19 cellular contexts compared by ENCODE assay signal in genomic region chr17:40501499-40501911, GRCh38. TPM values are rescaled to one million over a fixed set of nuclear protein-coding genes. Genes with fewer than 3 reads are reported as not detected.
A peak's percentile ranks its signal among the peaks of the same experiment; 100 is the strongest.
DNase-seq lines count a peak whose midpoint lies in the region; ATAC-seq and TF ChIP-seq lines count a peak whose summit lies in the region.
"Had no signal": no experiment of that assay in that cellular context is flagged by ENCODE, and none has a peak within 500 bp of the region (broad histone marks: within the 10 kb centered on the region; RNA-seq: fewer than 3 reads in every experiment).

TSS of gene TNS4 (minus strand) at chr17:40501623. CDS start at chr17:40496425, 5,198 bp downstream.

- H3K36me3 ChIP-seq in GM23338 (ENCODE audit: insufficient read depth) (no peaks in the 10 kb centered on the region), esophagus squamous epithelium (peaks cover 0 to 6% (median 0%) of the 10 kb centered on the region in 3 donors), sigmoid colon (no peaks in the 10 kb centered on the region)
- H3K36me3 ChIP-seq: heart right ventricle, SJSA1 had no signal

- no peaks in the 10 kb centered on the region for H3K79me2 ChIP-seq in GM23338 (replicated peaks; ENCODE audit: insufficient read depth)
- no peaks in the 10 kb centered on the region for H3K79me2 ChIP-seq in H9 (ENCODE audit: insufficient read depth, low read length)
- H3K79me2 ChIP-seq: parathyroid adenoma had no signal

- no peak within 1 kb of the TSS for H3K27ac ChIP-seq in GM23338 (ENCODE audit: low read depth)
- H3K27ac ChIP-seq in esophagus squamous epithelium = peak within 1 kb of the TSS; percentile 90 to 92 (median 92)
- H3K27ac ChIP-seq in sigmoid colon = peak within 1 kb of the TSS in 3 of 4 donors; percentile 86 to 87 (median 86)
- no peak within 1 kb of the TSS for H3K27ac ChIP-seq in H9 (ENCODE audit: insufficient read length, low read depth, low read length)
- H3K27ac ChIP-seq: parathyroid adenoma, SJSA1 had no signal

- H3K27me3 Mint-ChIP-seq in GM23338 (ENCODE audit: insufficient read depth, low read depth, poor library complexity) (peaks cover 14% of the 10 kb centered on the region), H9 (ENCODE audit: low read depth) (peaks cover 12% of the 10 kb centered on the region)

- H3K9ac ChIP-seq in H9 (ENCODE audit: extremely low read depth, insufficient read length, low read length) = no peak within 1 kb of the TSS
- H3K9ac ChIP-seq: parathyroid adenoma had no signal

- no peak within 1 kb of the TSS for H3K14ac ChIP-seq in H9 (ENCODE audit: insufficient read depth, low read length)

- no peak within 1 kb of the TSS for H4K5ac ChIP-seq in H9 (ENCODE audit: insufficient read length, low read depth, low read length)

- WGBS in esophagus squamous epithelium, 2 donors = 35 to 78% methylated on average over 3 to 7 of the region's 7 CpGs
- 18 to 74% methylated on average over 7 of the region's 7 CpGs for WGBS in sigmoid colon, 2 donors
- no CpG with 5 or more reads among the region's 7 CpGs for WGBS in H9 (ENCODE audit: extremely low coverage, insufficient read length, low lambda C conversion rate)

- no peak for TF ChIP-seq EP300 in sigmoid colon (IDR thresholded peaks at IDR 0.05)

- H4K91ac ChIP-seq in H9 (ENCODE audit: insufficient read length, low read depth, low read length) = no peak within 1 kb of the TSS

- H2BK120ac ChIP-seq in H9 (ENCODE audit: low read depth, low read length, poor library complexity, severe bottlenecking) = no peak within 1 kb of the TSS

- no peaks in the 10 kb centered on the region for H3K79me1 ChIP-seq in H9 (ENCODE audit: insufficient read depth, low read depth, low read length, poor library complexity, severe bottlenecking)

- H3K9me3 ChIP-seq in esophagus squamous epithelium (no peaks in the 10 kb centered on the region), sigmoid colon (no peaks in the 10 kb centered on the region), H9 (ENCODE audit: control insufficient read depth, low read depth, low read length) (no peaks in the 10 kb centered on the region)
- H3K9me3 ChIP-seq: SJSA1 had no signal

- H3K4me2 ChIP-seq in GM23338 (no peak within 1 kb of the TSS), H9 (ENCODE audit: insufficient read depth, insufficient read length, low read length) (no peak within 1 kb of the TSS)

- H2BK12ac ChIP-seq in H9 (ENCODE audit: insufficient read length, low read depth, low read length) = no peak within 1 kb of the TSS

- peak in 3 of 4 donors; percentile 80 to 86 (median 82) for TF ChIP-seq POLR2A in esophagus squamous epithelium (IDR thresholded peaks at IDR 0.05)
- TF ChIP-seq POLR2A in sigmoid colon (IDR thresholded peaks at IDR 0.05) = no peak

- H3K4me1 Mint-ChIP-seq in GM23338 = peaks cover 31% of the 10 kb centered on the region
- H3K4me1 Mint-ChIP-seq in H9 = peaks cover 32 to 39% of the 10 kb centered on the region in 2 experiments

- no peaks in the 10 kb centered on the region for H3K27me3 ChIP-seq in GM23338 (ENCODE audit: insufficient read depth)
- no peaks in the 10 kb centered on the region for H3K27me3 ChIP-seq in esophagus squamous epithelium
- no peaks in the 10 kb centered on the region for H3K27me3 ChIP-seq in sigmoid colon
- no peaks in the 10 kb centered on the region for H3K27me3 ChIP-seq in H9 (ENCODE audit: insufficient read depth, low read length)
- H3K27me3 ChIP-seq: SJSA1 had no signal

- intact Hi-C loops in esophagus squamous epithelium (cut with DNase I) = no loop called here
- intact Hi-C loops in sigmoid colon (cut with DNase I) = no loop called here

- H2AK5ac ChIP-seq in H9 (ENCODE audit: insufficient read length, low read length) = no peak within 1 kb of the TSS

- no peak within 1 kb of the TSS for H3K4ac ChIP-seq in H9 (ENCODE audit: low read depth, low read length)

- no peaks in the 10 kb centered on the region for H4K20me1 ChIP-seq in GM23338 (replicated peaks; ENCODE audit: insufficient read depth)
- H4K20me1 ChIP-seq in H9 (ENCODE audit: control insufficient read depth, insufficient read depth, insufficient read length) = no peaks in the 10 kb centered on the region

- H3K56ac ChIP-seq in H9 (ENCODE audit: insufficient read length, low read depth, low read length) = no peak within 1 kb of the TSS

- no peak within 1 kb of the TSS for H3T11ph ChIP-seq in H9 (ENCODE audit: low read length)

- H3K27ac Mint-ChIP-seq in GM23338 (no peak within 1 kb of the TSS), H9 (peak within 1 kb of the TSS in 1 of 3 experiments; percentile 11; a peak in 1 of 7 replicates)

- no peak within 1 kb of the TSS for H4K8ac ChIP-seq in H9 (replicated peaks; ENCODE audit: insufficient read length, low read depth, low read length)

- peaks cover 12% of the 10 kb centered on the region for H3F3A ChIP-seq in GM23338 (replicated peaks; ENCODE audit: low read depth)

- H3K4me3 ChIP-seq in GM23338 (no peak within 1 kb of the TSS), esophagus squamous epithelium (peak within 1 kb of the TSS; percentile 52 to 67 (median 60)), sigmoid colon (no peak within 1 kb of the TSS)
- H3K4me3 ChIP-seq: heart right ventricle, lung, SJSA1 had no signal

- no peak within 1 kb of the TSS; the same call in 2 of the 3 replicates for H3K4me3 Mint-ChIP-seq in GM23338
- peak within 1 kb of the TSS in 1 of 2 experiments; percentile 36; a peak in 2 of 5 replicates for H3K4me3 Mint-ChIP-seq in H9

- H3K23ac ChIP-seq in H9 (ENCODE audit: insufficient read length, low read depth, low read length) = no peak within 1 kb of the TSS

- no peak within 1 kb of the TSS for H2BK5ac ChIP-seq in H9 (ENCODE audit: insufficient read length, low read length)

- H3K23me2 ChIP-seq in H9 (ENCODE audit: insufficient read length, low read depth, low read length, poor library complexity, severe bottlenecking) = no peaks in the 10 kb centered on the region

- H2BK20ac ChIP-seq in H9 (ENCODE audit: low read depth, low read length, poor library complexity, severe bottlenecking) = no peak within 1 kb of the TSS

- ATAC-seq in GM23338 (peak; percentile 10; the same call in 1 of the 3 replicates), HG02884 (IDR thresholded peaks at IDR 0.05; ENCODE audit: unreplicated experiment) (no peak)
- ATAC-seq: heart right ventricle had no signal

- H3K36me3 Mint-ChIP-seq in GM23338 (ENCODE audit: low read depth) (no peaks in the 10 kb centered on the region; the same call in 2 of the 3 replicates), H9 (ENCODE audit: insufficient read depth in 1 of 3, low read depth in 3 of 3) (peaks cover 0 to 2% (median 0%) of the 10 kb centered on the region in 3 experiments; a peak in 1 of 7 replicates)
- H3K36me3 Mint-ChIP-seq: brain had no signal

- TF ChIP-seq CTCF in GM23338 (conservative IDR thresholded peaks at IDR 0.05; ENCODE audit: low read depth in 2 of 2) (no peak), esophagus squamous epithelium (IDR thresholded peaks at IDR 0.05) (peak in 1 of 6 experiments; percentile 5), sigmoid colon (IDR thresholded peaks at IDR 0.05) (no peak), H9 (conservative IDR thresholded peaks at IDR 0.05) (no peak)

- H3K4me1 ChIP-seq in GM23338 (ENCODE audit: insufficient read depth) = peaks cover 24% of the 10 kb centered on the region
- peaks cover 3 to 49% (median 14%) of the 10 kb centered on the region in 3 donors for H3K4me1 ChIP-seq in esophagus squamous epithelium
- peaks cover 0 to 36% (median 33%) of the 10 kb centered on the region in 4 donors for H3K4me1 ChIP-seq in sigmoid colon
- H3K4me1 ChIP-seq in H9 (ENCODE audit: insufficient read depth, low read length) = peaks cover 9% of the 10 kb centered on the region; the same call in 1 of the 2 replicates

- H3K18ac ChIP-seq in H9 (ENCODE audit: insufficient read length, low read depth, low read length) = no peak within 1 kb of the TSS

- H2AFZ ChIP-seq in GM23338 (peak within 1 kb of the TSS; percentile 59), H9 (ENCODE audit: low read length) (no peak within 1 kb of the TSS)
- H2AFZ ChIP-seq: parathyroid adenoma had no signal

- H3K9me2 ChIP-seq in GM23338 (ENCODE audit: insufficient read depth) = no peaks in the 10 kb centered on the region

- DNase-seq in GM23338 (ENCODE audit: low spot score) (no peak), RPMI8226 (peak; percentile 31), esophagus squamous epithelium (lab: John Stamatoyannopoulos, UW) (no peak), sigmoid colon (peak; percentile 56), NCI-H2081 (lab: John Stamatoyannopoulos, UW) (no peak), H9 (no peak), NCI-H146 treated with DMSO at 0.1 percent for 48 hours (lab: John Stamatoyannopoulos, UW; ENCODE audit: unreplicated experiment) (no peak)
- DNase-seq: activated CD4-positive, CD25-positive, alpha-beta regulatory T cell; GDM1; H7; heart right ventricle; NCI-H1105; NCI-H82; stimulated activated CD4-positive, alpha-beta T cell treated with anti-CD3 and anti-CD28 coated beads, Interleukin-1b, Interleukin-23, amount 100 ng/mL, for 48 hours had no signal

- no peak within 1 kb of the TSS for H2BK15ac ChIP-seq in H9 (ENCODE audit: low read depth, low read length)

- H3K9me3 Mint-ChIP-seq in GM23338 (peaks cover 3% of the 10 kb centered on the region; the same call in 2 of the 3 replicates), H9 (no peaks in the 10 kb centered on the region; a peak in 1 of 5 replicates)

TF ChIP-seq in GM23338, 12 proteins besides CTCF, POLR2A, EP300 and RAD21 (continues in another document):
- no peak for TF ChIP-seq ZNF331 (CRISPR knock-in tag; IDR thresholded peaks at IDR 0.05; ENCODE audit: low read depth)
- TF ChIP-seq POLR2AphosphoS5 (IDR thresholded peaks at IDR 0.05; ENCODE audit: low read depth) = no peak
- TF ChIP-seq JUNB (IDR thresholded peaks at IDR 0.05; ENCODE audit: unreplicated experiment) = no peak

RNA-seq across cellular contexts. Expression of gene TNS4, which starts in this region (rescaled TPM):
- 0.08 and 4.9 TPM in 2 replicates for total RNA-seq in GM23338 (2014; rRNA removed; shearing (Covaris generic))
- polyA plus RNA-seq in GM23338 (2016; fragmentation: Nextera tagmentation; extraction: Ambion mirVana) (0.31 and 0.64 TPM in 2 replicates), sigmoid colon (1 to 10 TPM; 1.2 to 6.9 (median 1.8) TPM)
- total RNA-seq in esophagus squamous epithelium (100 to 1,000 TPM in 1 of 4 donors, 10 to 100 TPM in 3; 34.6 to 104 (median 71.1) TPM), sigmoid colon (not detected), H9 (2021) (0.55 and 0.59 TPM in 2 replicates)
- total RNA-seq: SJSA1 had no signal

Comparison
In these comparisons a context has a peak if more than half of its experiments do, and no peak if none do; other contexts are left out.
1. DNase-seq: peak in RPMI8226 (single experiment) and sigmoid colon (single experiment); none in GM23338 (single experiment), esophagus squamous epithelium (single experiment), NCI-H2081 (0 of 2), H9 (single experiment) and NCI-H146 treated with DMSO at 0.1 percent for 48 hours (single experiment).
2. H3K27ac ChIP-seq: peak in esophagus squamous epithelium (4 of 4) and sigmoid colon (3 of 4); none in GM23338 (single experiment) and H9 (single experiment).
3. H3K4me3 ChIP-seq: peak in esophagus squamous epithelium (4 of 4); none in GM23338 (single experiment) and sigmoid colon (0 of 4).
4. POLR2A ChIP-seq: peak in esophagus squamous epithelium (3 of 4); none in sigmoid colon (0 of 2).